1 cellular context compared by ENCODE assay signal in genomic region chr7:28619256-28619655, GRCh38.
TF ChIP-seq lines count a peak whose summit lies in the region.

No MANE protein-coding gene starts in this region.

TF ChIP-seq in HepG2, 621 proteins besides CTCF, POLR2A, EP300 and RAD21 (continued from another document):
- no peak for TF ChIP-seq REST (IDR thresholded peaks at IDR 0.05; ENCODE audit: borderline replicate concordance in 1 of 2, low read depth in 1 of 2, low read length in 2 of 2)
- TF ChIP-seq ZNF207 (IDR thresholded peaks at IDR 0.05; ENCODE audit: borderline replicate concordance) = no peak
- TF ChIP-seq HOXD1 (CRISPR knock-in tag; IDR thresholded peaks at IDR 0.05) = no peak
- no peak for TF ChIP-seq ZNF24 (IDR thresholded peaks at IDR 0.05)
- TF ChIP-seq TBP (CRISPR knock-in tag; IDR thresholded peaks at IDR 0.05) = no peak
- TF ChIP-seq ZSCAN25 (CRISPR knock-in tag; IDR thresholded peaks at IDR 0.05) = no peak
- no peak for TF ChIP-seq ZZZ3 (CRISPR knock-in tag; IDR thresholded peaks at IDR 0.05; ENCODE audit: borderline replicate concordance)
- no peak for TF ChIP-seq TEF (CRISPR knock-in tag; IDR thresholded peaks at IDR 0.05)
